ENCODE assay signal across 16 cellular contexts in the genomic region with DNA sequence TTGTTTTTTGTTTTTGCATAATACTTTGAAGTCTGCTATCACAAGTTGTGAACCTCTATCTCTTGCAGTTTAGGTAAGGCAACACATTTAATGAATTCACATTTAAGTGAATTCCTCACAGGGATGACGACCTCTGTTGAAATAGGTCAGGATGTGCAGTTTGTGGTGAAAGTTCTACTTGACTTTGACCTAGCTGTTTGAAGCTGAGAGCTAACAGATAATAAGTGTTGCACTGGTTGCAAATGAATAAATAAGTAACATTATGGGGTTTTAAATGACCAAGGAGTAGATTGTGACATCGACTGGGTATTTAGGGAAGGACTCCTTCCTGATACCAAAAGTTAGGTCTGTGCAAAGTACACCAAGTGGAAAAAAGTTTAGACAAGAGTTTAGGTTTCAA.
"Had no signal": no experiment of that assay in that cellular context is flagged by ENCODE, and none has a peak within 500 bp of the region (broad histone marks: within the 10 kb centered on the region; RNA-seq: fewer than 3 reads in every experiment).

No MANE protein-coding gene starts in this region.

- DNase-seq: activated CD4-positive, alpha-beta T cell treated with anti-CD3 and anti-CD28 coated beads for 4 hours; activated CD8-positive, alpha-beta memory T cell treated with anti-CD3 and anti-CD28 coated beads, Interleukin-2, amount 50 U/mL, for 48 hours; activated T-cell treated with anti-CD3 and anti-CD28 coated beads, Interleukin-2, amount 50 U/mL, for 72 hours; adrenal gland; hippocampal formation; lower lobe of right lung; midbrain; psoas muscle; spleen; stimulated activated naive CD8-positive, alpha-beta T cell treated with anti-CD3 and anti-CD28 coated beads, Interleukin-15, amount 100 ng/mL, for 72 hours; T-helper 17 cell; upper lobe of left lung had no signal

- H3K27ac ChIP-seq: adrenal gland, lower lobe of right lung, psoas muscle, spleen, upper lobe of left lung had no signal

- H3K27ac Mint-ChIP-seq: T-helper 17 cell, WTC11 had no signal

- H3K4me3 ChIP-seq: adrenal gland, lower lobe of right lung, psoas muscle, spleen, upper lobe of left lung had no signal

- ATAC-seq: activated T-cell treated with anti-CD3 and anti-CD28 coated beads, Interleukin-2, amount 50 U/mL, for 72 hours; esophagus mucosa; lower lobe of right lung; psoas muscle; sciatic nerve; stimulated activated naive CD8-positive, alpha-beta T cell treated with anti-CD3 and anti-CD28 coated beads, Interleukin-15, amount 100 ng/mL, for 72 hours; T-helper 17 cell; WTC11 had no signal

- H3K4me1 ChIP-seq: adrenal gland, lower lobe of right lung, psoas muscle, spleen, upper lobe of left lung had no signal

- H3K9me3 ChIP-seq: adrenal gland, psoas muscle, upper lobe of left lung had no signal

- H3K27me3 Mint-ChIP-seq: stimulated activated naive CD8-positive, alpha-beta T cell treated with anti-CD3 and anti-CD28 coated beads, Interleukin-15, amount 100 ng/mL, for 72 hours; T-helper 17 cell had no signal

- H3K27me3 ChIP-seq: adrenal gland, spleen, upper lobe of left lung had no signal

- H3K4me1 Mint-ChIP-seq: neural crest cell; stimulated activated naive CD8-positive, alpha-beta T cell treated with anti-CD3 and anti-CD28 coated beads, Interleukin-15, amount 100 ng/mL, for 72 hours; T-helper 17 cell; WTC11 had no signal

- H3K4me3 Mint-ChIP-seq: activated T-cell treated with anti-CD3 and anti-CD28 coated beads, Interleukin-2, amount 50 U/mL, for 72 hours; neural crest cell; stimulated activated naive CD8-positive, alpha-beta T cell treated with anti-CD3 and anti-CD28 coated beads, Interleukin-15, amount 100 ng/mL, for 72 hours; T-helper 17 cell; WTC11 had no signal
